Comparison of ENCODE assay signal across 22 cellular contexts in the genomic region with DNA sequence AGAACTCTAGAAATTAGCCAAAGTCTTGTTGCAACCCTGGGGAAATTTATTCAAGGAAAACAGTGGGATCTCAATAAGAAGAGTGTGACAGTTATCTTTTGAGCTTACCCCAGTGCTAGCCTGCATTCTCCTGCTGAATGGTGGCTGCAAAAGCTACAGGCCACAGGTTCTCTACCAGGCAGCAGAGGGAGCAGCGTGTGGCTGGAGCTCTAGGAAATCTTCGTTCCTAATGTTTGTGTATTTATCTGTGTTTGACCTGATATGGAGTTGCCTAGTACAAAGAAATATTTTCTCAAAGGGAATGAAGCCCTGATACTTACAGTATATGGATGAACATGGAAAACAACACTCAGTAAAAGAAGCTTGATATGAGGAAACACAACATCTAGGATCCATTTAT.
DNase-seq lines count a peak whose midpoint lies in the region; ATAC-seq, FAIRE-seq and TF ChIP-seq lines count a peak whose summit lies in the region.
"Had no signal": no experiment of that assay in that cellular context is flagged by ENCODE, and none has a peak within 500 bp of the region (broad histone marks: within the 10 kb centered on the region; RNA-seq: fewer than 3 reads in every experiment).

No MANE protein-coding gene starts in this region.

- no peaks in the 10 kb centered on the region for H3K27me3 ChIP-seq in bronchial epithelial cell (ENCODE audit: control insufficient read depth, insufficient read depth, low read length)

- H3K9me3 Mint-ChIP-seq in Calu3 (ENCODE audit: low read depth, unreplicated experiment) = no peaks in the 10 kb centered on the region
- H3K9me3 Mint-ChIP-seq in activated CD8-positive, alpha-beta T cell treated with anti-CD3 and anti-CD28 coated beads for 36 hours = peaks cover 11% of the 10 kb centered on the region
- H3K9me3 Mint-ChIP-seq: HFFc6 had no signal

- BruUV-seq in Calu3 (replicated peaks; lab: Mats Ljungman, UMichigan) = no TSS peak

- CTCF ChIA-PET in Calu3 (lab: Charles Lee) = no interaction called here
- CTCF ChIA-PET in activated CD8-positive, alpha-beta T cell treated with anti-CD3 and anti-CD28 coated beads for 36 hours (lab: Charles Lee) = no interaction called here

- TF ChIP-seq CTCF in bronchial epithelial cell (IDR thresholded peaks at IDR 0.05; ENCODE audit: insufficient read depth, low read length, severe bottlenecking) = peak; percentile 21
- no peak for TF ChIP-seq CTCF in Calu3 (IDR thresholded peaks at IDR 0.05; ENCODE audit: unreplicated experiment)
- no peak for TF ChIP-seq CTCF in activated CD8-positive, alpha-beta T cell treated with anti-CD3 and anti-CD28 coated beads for 36 hours (IDR thresholded peaks at IDR 0.05)

- H3K36me3 ChIP-seq in bronchial epithelial cell (ENCODE audit: control insufficient read depth, insufficient read depth, low read length) = no peaks in the 10 kb centered on the region

- POLR2A ChIA-PET in activated CD8-positive, alpha-beta T cell treated with anti-CD3 and anti-CD28 coated beads for 36 hours (lab: Charles Lee) = no interaction called here

- no peaks in the 10 kb centered on the region for H3K27me3 Mint-ChIP-seq in Calu3 (ENCODE audit: unreplicated experiment)
- H3K27me3 Mint-ChIP-seq in activated CD8-positive, alpha-beta T cell treated with anti-CD3 and anti-CD28 coated beads for 36 hours = no peaks in the 10 kb centered on the region

- ATAC-seq in activated CD8-positive, alpha-beta T cell treated with anti-CD3 and anti-CD28 coated beads for 36 hours = no peak
- ATAC-seq: PC-3 had no signal

- H3K4me3 Mint-ChIP-seq in Calu3 (ENCODE audit: low read depth, unreplicated experiment) = no peak overlapping the region
- no peak overlapping the region for H3K4me3 Mint-ChIP-seq in activated CD8-positive, alpha-beta T cell treated with anti-CD3 and anti-CD28 coated beads for 36 hours
- H3K4me3 Mint-ChIP-seq: CD14-positive monocyte, HFFc6 had no signal

- intact Hi-C loops in Calu3 (cut with micrococcal nuclease; ENCODE audit: unreplicated experiment) = no loop called here
- intact Hi-C loops in activated CD8-positive, alpha-beta T cell treated with anti-CD3 and anti-CD28 coated beads for 36 hours (cut with micrococcal nuclease) = no loop called here

- DNase-seq in A172 (ENCODE audit: low spot score) (peak; percentile 8), bronchial epithelial cell (ENCODE audit: low read depth) (peak; percentile 15), iPS-NIHi11 (ENCODE audit: low spot score) (peak; percentile 16), Calu3 (no peak), DMS53 (lab: John Stamatoyannopoulos, UW) (no peak)
- no peak for DNase-seq in activated effector memory CD4-positive, alpha-beta T cell treated with Interleukin-2 at 50 U/mL for 16 hours
- DNase-seq in activated CD8-positive, alpha-beta T cell treated with anti-CD3 and anti-CD28 coated beads for 36 hours = no peak
- DNase-seq: H7, HFFc6, NCI-H1417, NCI-H187, NCI-H226, NCI-H524, NCI-H82, PC-3, RPMI8226, SIG-M5 had no signal

- no peaks in the 10 kb centered on the region for H3K4me1 Mint-ChIP-seq in Calu3 (ENCODE audit: low read depth, unreplicated experiment)
- H3K4me1 Mint-ChIP-seq in activated CD8-positive, alpha-beta T cell treated with anti-CD3 and anti-CD28 coated beads for 36 hours (ENCODE audit: low read depth) = no peaks in the 10 kb centered on the region
- H3K4me1 Mint-ChIP-seq: CD14-positive monocyte had no signal

- H3K4me3 ChIP-seq in bronchial epithelial cell (ENCODE audit: low read depth, low read length) = no peak overlapping the region

- peak; percentile 52 for FAIRE-seq in G401.6 (lab: Jason Lieb, UNC)
- no peak for FAIRE-seq in bronchial epithelial cell (lab: Jason Lieb, UNC)
- FAIRE-seq: A204.1, GM12891, GM19239 had no signal

- no peak overlapping the region for H3K27ac Mint-ChIP-seq in Calu3 (ENCODE audit: unreplicated experiment)
- no peak overlapping the region for H3K27ac Mint-ChIP-seq in activated CD8-positive, alpha-beta T cell treated with anti-CD3 and anti-CD28 coated beads for 36 hours
- H3K27ac Mint-ChIP-seq: CD14-positive monocyte, HFFc6 had no signal

- H3K36me3 Mint-ChIP-seq in Calu3 (ENCODE audit: insufficient read depth, unreplicated experiment) = no peaks in the 10 kb centered on the region
- no peaks in the 10 kb centered on the region for H3K36me3 Mint-ChIP-seq in activated CD8-positive, alpha-beta T cell treated with anti-CD3 and anti-CD28 coated beads for 36 hours (ENCODE audit: low read depth)
- H3K36me3 Mint-ChIP-seq: CD14-positive monocyte had no signal

Comparison
In these comparisons a context has a peak if more than half of its experiments do, and no peak if none do; other contexts are left out.
1. DNase-seq: peak in A172 (single experiment), bronchial epithelial cell (single experiment) and iPS-NIHi11 (single experiment); none in activated effector memory CD4-positive, alpha-beta T cell treated with Interleukin-2 at 50 U/mL for 16 hours (single experiment), Calu3 (single experiment), DMS53 (single experiment) and activated CD8-positive, alpha-beta T cell treated with anti-CD3 and anti-CD28 coated beads for 36 hours (single experiment).